Comparison of ENCODE assay signal across 13 cellular contexts in genomic region chr16:70154736-70155135, GRCh38. TPM values are rescaled to one million over a fixed set of nuclear protein-coding genes. Genes with fewer than 3 reads are reported as not detected.
A peak's percentile ranks its signal among the peaks of the same experiment; 100 is the strongest.
DNase-seq lines count a peak whose midpoint lies in the region; ATAC-seq and TF ChIP-seq lines count a peak whose summit lies in the region.
"Not testable (repeated sequence)": the region's sequence is repeated elsewhere in the genome, so short reads cannot be mapped to it uniquely, and the experiment has no call there.
"Had no signal": no experiment of that assay in that cellular context is flagged by ENCODE, and none has a peak within 500 bp of the region (broad histone marks: within the 10 kb centered on the region; RNA-seq: fewer than 3 reads in every experiment).

No MANE protein-coding gene starts in this region.

- ATAC-seq in GM23338; left cardiac atrium; left lobe of liver; natural killer cell treated with Interleukin-12 subunit alpha and Interleukin-12 subunit beta and Interleukin-15 and Interleukin-18, amount 100 ng/mL, for 72 hours; sciatic nerve: not testable (repeated sequence)

- peaks cover 25% of the 10 kb centered on the region for H3F3A ChIP-seq in GM23338 (replicated peaks; ENCODE audit: low read depth)

- H4K20me1 ChIP-seq in GM23338 (replicated peaks; ENCODE audit: insufficient read depth) = peaks cover 53% of the 10 kb centered on the region

- not testable (repeated sequence) for H2AFZ ChIP-seq in GM23338

- DNase-seq in GM23338 (ENCODE audit: low spot score) = not testable (repeated sequence)
- DNase-seq in left cardiac atrium = peak; percentile 18
- DNase-seq in left lobe of liver (ENCODE audit: low spot score) = peak; percentile 33
- peak; percentile 89 for DNase-seq in mesenteric fat pad (ENCODE audit: low spot score)
- DNase-seq in natural killer cell treated with Interleukin-12 subunit alpha and Interleukin-12 subunit beta and Interleukin-15 and Interleukin-18, amount 100 ng/mL, for 72 hours (ENCODE audit: low spot score) = peak; percentile 56
- DNase-seq in posterior vena cava (ENCODE audit: low spot score) = peak; percentile 77
- peak; percentile 44 for DNase-seq in sciatic nerve (ENCODE audit: low spot score)
- DNase-seq in spleen = peak; percentile 43

- not testable (repeated sequence) for TF ChIP-seq CTCF in GM23338 (conservative IDR thresholded peaks at IDR 0.05; ENCODE audit: low read depth in 2 of 2); spleen (IDR thresholded peaks at IDR 0.05 in 8 of 11, conservative IDR thresholded peaks at IDR 0.05 in 3 of 11)

- peaks cover 49% of the 10 kb centered on the region for H3K36me3 Mint-ChIP-seq in GM23338 (ENCODE audit: low read depth)
- H3K36me3 Mint-ChIP-seq in natural killer cell treated with Interleukin-12 subunit alpha and Interleukin-12 subunit beta and Interleukin-15 and Interleukin-18, amount 100 ng/mL, for 72 hours = peaks cover 39% of the 10 kb centered on the region

- peak overlapping the region; percentile 64; the same call in 1 of the 2 replicates for H3K27ac ChIP-seq in GM23338 (ENCODE audit: low read depth)
- not testable (repeated sequence) for H3K27ac ChIP-seq in spleen

- not testable (repeated sequence) for H3K27ac Mint-ChIP-seq in GM23338; natural killer cell treated with Interleukin-12 subunit alpha and Interleukin-12 subunit beta and Interleukin-15 and Interleukin-18, amount 100 ng/mL, for 72 hours

- not testable (repeated sequence) for H3K4me2 ChIP-seq in GM23338

- not testable (repeated sequence) for H3K4me3 ChIP-seq in GM23338, spleen

- H3K36me3 ChIP-seq in GM23338 (ENCODE audit: insufficient read depth) = peaks cover 67% of the 10 kb centered on the region
- H3K36me3 ChIP-seq in spleen = peaks cover 44 to 100% (median 100%) of the 10 kb centered on the region in 6 donors

- H3K9me2 ChIP-seq in GM23338 (ENCODE audit: insufficient read depth) = not testable (repeated sequence)

- H3K9me3 ChIP-seq in spleen = not testable (repeated sequence)

- intact Hi-C loops in left cardiac atrium (cut with DNase I); posterior vena cava (cut with DNase I); sciatic nerve (cut with DNase I); spleen (cut with DNase I; ENCODE audit: low total_unique reads): not testable (repeated sequence)

- not testable (repeated sequence) for TF ChIP-seq POLR2A in spleen (IDR thresholded peaks at IDR 0.05)

- H3K9me3 Mint-ChIP-seq in GM23338; natural killer cell treated with Interleukin-12 subunit alpha and Interleukin-12 subunit beta and Interleukin-15 and Interleukin-18, amount 100 ng/mL, for 72 hours: not testable (repeated sequence)

- WGBS in spleen, 5 donors = 95 to 98% (median 96%) methylated on average over 10 of the region's 10 CpGs

- not testable (repeated sequence) for H3K27me3 Mint-ChIP-seq in GM23338 (ENCODE audit: insufficient read depth, low read depth, poor library complexity); natural killer cell treated with Interleukin-12 subunit alpha and Interleukin-12 subunit beta and Interleukin-15 and Interleukin-18, amount 100 ng/mL, for 72 hours

- H3K79me2 ChIP-seq in GM23338 (replicated peaks; ENCODE audit: insufficient read depth) = not testable (repeated sequence)

- not testable (repeated sequence) for H3K4me3 Mint-ChIP-seq in GM23338; natural killer cell treated with Interleukin-12 subunit alpha and Interleukin-12 subunit beta and Interleukin-15 and Interleukin-18, amount 100 ng/mL, for 72 hours

- H3K4me1 Mint-ChIP-seq in GM23338; natural killer cell treated with Interleukin-12 subunit alpha and Interleukin-12 subunit beta and Interleukin-15 and Interleukin-18, amount 100 ng/mL, for 72 hours (ENCODE audit: low read depth in 2 of 2): not testable (repeated sequence)

- H3K4me1 ChIP-seq in GM23338 (ENCODE audit: insufficient read depth); spleen: not testable (repeated sequence)

- not testable (repeated sequence) for H3K27me3 ChIP-seq in GM23338 (ENCODE audit: insufficient read depth); spleen (replicated peaks in 1 of 7)

RNA-seq across cellular contexts. Expression of gene CLEC18C, which starts 18.9 kb away (rescaled TPM):
- not detected in 2 replicates for total RNA-seq in GM23338 (2014; rRNA removed; shearing (Covaris generic))
- polyA plus RNA-seq in GM23338 (2016; fragmentation: Nextera tagmentation; extraction: Ambion mirVana) (0.06 and 0.16 TPM in 2 replicates), spleen (under 1 TPM; 0.09 to 0.42 (median 0.11) TPM)
- total RNA-seq in left cardiac atrium (under 1 TPM; 0.24 to 0.73 TPM), left lobe of liver (0.40 TPM), mesenteric fat pad (not detected), posterior vena cava (under 1 TPM in 1 of 2 donors, not detected in 1; 0.28 TPM), sciatic nerve (0.58 TPM), spleen (1 to 10 TPM in 1 of 7 donors, under 1 TPM in 4, not detected in 2; 0.28 to 1.2 (median 0.60) TPM)
- total RNA-seq in natural killer cell treated with Interleukin-12 subunit alpha and Interleukin-12 subunit beta and Interleukin-15 and Interleukin-18, amount 100 ng/mL, for 72 hours = 1 to 10 TPM in 1 of 2 donors, not detected in 1; 1.9 TPM
- total RNA-seq: CD4-positive, alpha-beta T cell had no signal
- polyA plus RNA-seq: AG04450; CD14-positive monocyte; CD4-positive, alpha-beta memory T cell; CD8-positive, alpha-beta memory T cell had no signal

RNA-seq across cellular contexts. Expression of gene PDPR, which starts 40.6 kb away (rescaled TPM):
- 35.7 and 38.2 TPM in 2 replicates for total RNA-seq in GM23338 (2014; rRNA removed; shearing (Covaris generic))
- polyA plus RNA-seq in GM23338 (2016; fragmentation: Nextera tagmentation; extraction: Ambion mirVana) (7.8 and 8.3 TPM in 2 replicates), spleen (1 to 10 TPM; 4.6 to 9.4 (median 6.4) TPM)
- total RNA-seq in left cardiac atrium (10 to 100 TPM; 18.8 to 39.5 TPM), left lobe of liver (7.8 TPM), mesenteric fat pad (33.5 TPM), posterior vena cava (10 to 100 TPM; 26.0 to 28.8 TPM), sciatic nerve (35.7 TPM), spleen (10 to 100 TPM; 25.3 to 48.4 (median 33.5) TPM)
- total RNA-seq in natural killer cell treated with Interleukin-12 subunit alpha and Interleukin-12 subunit beta and Interleukin-15 and Interleukin-18, amount 100 ng/mL, for 72 hours = 10 to 100 TPM; 37.2 to 51.5 TPM
